Comparison of ENCODE assay signal across 8 cellular contexts in the genomic region with DNA sequence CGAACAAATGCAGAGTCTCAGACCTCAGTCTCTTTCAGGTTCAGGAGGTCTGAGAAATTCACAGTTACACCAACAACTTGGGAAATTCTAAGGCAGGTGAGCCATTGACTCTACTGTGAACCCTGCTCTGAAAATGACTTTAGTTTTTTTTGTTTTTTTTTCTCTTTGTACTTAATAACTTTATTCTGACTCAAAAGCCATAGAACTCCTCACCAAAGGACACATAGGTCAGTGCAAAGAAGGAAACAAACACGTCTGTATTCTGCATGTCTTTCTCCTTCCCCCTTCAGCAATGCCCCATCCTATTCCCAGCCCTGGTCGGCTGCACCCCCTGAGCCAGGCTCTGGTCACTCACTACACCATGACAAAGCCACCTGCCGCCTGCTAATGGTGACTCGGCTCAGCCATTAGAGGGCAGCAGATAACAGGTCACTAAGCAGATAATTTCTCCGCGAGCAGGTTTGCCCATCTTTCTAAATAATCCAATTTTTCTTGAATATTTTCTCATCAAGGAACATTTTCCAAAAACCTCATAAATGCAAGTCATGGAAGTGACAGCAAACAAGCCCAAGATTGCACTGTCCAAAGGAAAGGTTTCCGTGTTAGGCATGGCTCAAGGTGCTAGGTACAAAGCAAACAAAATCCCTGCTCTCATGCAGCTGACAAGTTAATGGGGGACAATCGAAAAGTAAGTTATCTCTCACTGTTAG. TPM values are rescaled to one million over a fixed set of nuclear protein-coding genes. Genes with fewer than 3 reads are reported as not detected.
A peak's percentile ranks its signal among the peaks of the same experiment; 100 is the strongest.
DNase-seq lines count a peak whose midpoint lies in the region; ATAC-seq and TF ChIP-seq lines count a peak whose summit lies in the region.

No MANE protein-coding gene starts in this region.

- no peaks in the 10 kb centered on the region for H3K9me3 ChIP-seq in parathyroid adenoma (ENCODE audit: control insufficient read depth, low read length)

- no TSS peak for BruUV-seq in Calu3 (replicated peaks; lab: Mats Ljungman, UMichigan)

- H3K9me3 Mint-ChIP-seq in Calu3 (ENCODE audit: low read depth, unreplicated experiment) = no peaks in the 10 kb centered on the region
- H3K9me3 Mint-ChIP-seq in activated CD8-positive, alpha-beta T cell treated with anti-CD3 and anti-CD28 coated beads for 36 hours = no peaks in the 10 kb centered on the region
- H3K9me3 Mint-ChIP-seq in glutamatergic neuron (ENCODE audit: unreplicated experiment) = no peaks in the 10 kb centered on the region

- H3K36me3 Mint-ChIP-seq in Calu3 (ENCODE audit: insufficient read depth, unreplicated experiment) (peaks cover 35% of the 10 kb centered on the region), glutamatergic neuron (ENCODE audit: unreplicated experiment) (no peaks in the 10 kb centered on the region)
- no peaks in the 10 kb centered on the region for H3K36me3 Mint-ChIP-seq in activated CD8-positive, alpha-beta T cell treated with anti-CD3 and anti-CD28 coated beads for 36 hours (ENCODE audit: low read depth)

- H3K4me3 ChIP-seq in parathyroid adenoma (ENCODE audit: low read depth, low read length) = no peak overlapping the region

- peak overlapping the region; percentile 43 for H3K4me2 ChIP-seq in parathyroid adenoma (ENCODE audit: low read length)

- H3K36me3 ChIP-seq in parathyroid adenoma (ENCODE audit: control insufficient read depth, insufficient read depth, low read length) = no peaks in the 10 kb centered on the region

- H3K27ac ChIP-seq in parathyroid adenoma = no peak overlapping the region

- POLR2A ChIA-PET in activated CD8-positive, alpha-beta T cell treated with anti-CD3 and anti-CD28 coated beads for 36 hours (lab: Charles Lee) = no interaction called here

- H3K4me1 ChIP-seq in parathyroid adenoma = no peaks in the 10 kb centered on the region

- peak overlapping the region; percentile 0 for H2AFZ ChIP-seq in parathyroid adenoma

- CTCF ChIA-PET in Calu3 (lab: Charles Lee) = interaction anchor here (0.7 to 1.9 kb wide), 5 partner anchors 147 to 296 kb away, joined by 3 to 6 read pairs (median 4); partner anchors contain the start of gene COMMD2
- CTCF ChIA-PET in activated CD8-positive, alpha-beta T cell treated with anti-CD3 and anti-CD28 coated beads for 36 hours (lab: Charles Lee) = interaction anchor here (0.6 to 4.1 kb wide), 8 partner anchors 9 to 297 kb away, joined by 3 to 18 read pairs (median 4); no protein-coding TSS in a partner anchor

- H3K9ac ChIP-seq in parathyroid adenoma = no peak overlapping the region

- H3K27me3 ChIP-seq in parathyroid adenoma (ENCODE audit: control insufficient read depth, insufficient read depth, low read length) = no peaks in the 10 kb centered on the region

- no peaks in the 10 kb centered on the region for H3K27me3 Mint-ChIP-seq in Calu3 (ENCODE audit: unreplicated experiment)
- peaks cover 20% of the 10 kb centered on the region for H3K27me3 Mint-ChIP-seq in activated CD8-positive, alpha-beta T cell treated with anti-CD3 and anti-CD28 coated beads for 36 hours
- H3K27me3 Mint-ChIP-seq in glutamatergic neuron (ENCODE audit: unreplicated experiment) = no peaks in the 10 kb centered on the region

- peak; percentile 90 for ATAC-seq in GM18909 (IDR thresholded peaks at IDR 0.05; ENCODE audit: poor library complexity, unreplicated experiment)
- peak; percentile 85 for ATAC-seq in HG03095 (IDR thresholded peaks at IDR 0.05; ENCODE audit: unreplicated experiment)
- ATAC-seq in activated CD8-positive, alpha-beta T cell treated with anti-CD3 and anti-CD28 coated beads for 36 hours = peak; percentile 60

- H3K4me3 Mint-ChIP-seq in Calu3 (ENCODE audit: low read depth, unreplicated experiment) (no peak overlapping the region), glutamatergic neuron (ENCODE audit: unreplicated experiment) (peak overlapping the region; percentile 3)
- no peak overlapping the region for H3K4me3 Mint-ChIP-seq in activated CD8-positive, alpha-beta T cell treated with anti-CD3 and anti-CD28 coated beads for 36 hours

- intact Hi-C loops in Calu3 (cut with micrococcal nuclease; ENCODE audit: unreplicated experiment) = loop anchor here (1.0 to 5.0 kb wide), 5 partner anchors 205 to 296 kb away; partner anchors contain the start of gene COMMD2
- intact Hi-C loops in activated CD8-positive, alpha-beta T cell treated with anti-CD3 and anti-CD28 coated beads for 36 hours (cut with micrococcal nuclease) = loop anchor here (10.0 kb wide), 1 partner anchor 203 kb away; no protein-coding TSS in a partner anchor

- H3K79me2 ChIP-seq in parathyroid adenoma = no peaks in the 10 kb centered on the region

- H3K4me1 Mint-ChIP-seq in Calu3 (ENCODE audit: low read depth, unreplicated experiment) = peaks cover 28% of the 10 kb centered on the region
- peaks cover 8% of the 10 kb centered on the region for H3K4me1 Mint-ChIP-seq in activated CD8-positive, alpha-beta T cell treated with anti-CD3 and anti-CD28 coated beads for 36 hours (ENCODE audit: low read depth)
- H3K4me1 Mint-ChIP-seq in glutamatergic neuron (ENCODE audit: low read depth, unreplicated experiment) = peaks cover 4% of the 10 kb centered on the region

- TF ChIP-seq CTCF in Calu3 (IDR thresholded peaks at IDR 0.05; ENCODE audit: unreplicated experiment) (peak; percentile 87), glutamatergic neuron (IDR thresholded peaks at IDR 0.05; ENCODE audit: partially characterized antibody, unreplicated experiment) (peak; percentile 65), parathyroid adenoma (IDR thresholded peaks at IDR 0.05) (peak; percentile 86)
- TF ChIP-seq CTCF in activated CD8-positive, alpha-beta T cell treated with anti-CD3 and anti-CD28 coated beads for 36 hours (IDR thresholded peaks at IDR 0.05) = peak; percentile 45

- DNase-seq in Calu3 (peak; percentile 82), NCI-H2227 (lab: John Stamatoyannopoulos, UW; ENCODE audit: unreplicated experiment) (peak; percentile 59), glutamatergic neuron (peak; percentile 76)
- DNase-seq in activated CD8-positive, alpha-beta T cell treated with anti-CD3 and anti-CD28 coated beads for 36 hours = peak; percentile 53
- DNase-seq in activated CD4-positive, CD25-positive, alpha-beta regulatory T cell (lab: John Stamatoyannopoulos, UW) = no peak

- peak overlapping the region; percentile 21 for H3K27ac Mint-ChIP-seq in Calu3 (ENCODE audit: unreplicated experiment)
- H3K27ac Mint-ChIP-seq in activated CD8-positive, alpha-beta T cell treated with anti-CD3 and anti-CD28 coated beads for 36 hours = no peak overlapping the region
- no peak overlapping the region for H3K27ac Mint-ChIP-seq in glutamatergic neuron (ENCODE audit: unreplicated experiment)

RNA-seq across cellular contexts. Expression of gene TM4SF4, which starts 37.7 kb away (rescaled TPM):
- total RNA-seq in Calu3 (2022) (257 and 881 TPM in 2 replicates), glutamatergic neuron (ENCODE audit: unreplicated experiment) (not detected)
- not detected for total RNA-seq in activated CD8-positive, alpha-beta T cell treated with anti-CD3 and anti-CD28 coated beads for 36 hours

Comparison
In these comparisons a context has a peak if more than half of its experiments do, and no peak if none do; other contexts are left out.
1. DNase-seq: peak in Calu3 (single experiment), NCI-H2227 (single experiment), activated CD8-positive, alpha-beta T cell treated with anti-CD3 and anti-CD28 coated beads for 36 hours (single experiment) and glutamatergic neuron (single experiment); none in activated CD4-positive, CD25-positive, alpha-beta regulatory T cell (0 of 4).
2. RNA of gene TM4SF4, which starts 37.7 kb away (total RNA-seq): 257 to 881 TPM in Calu3; not detected in activated CD8-positive, alpha-beta T cell treated with anti-CD3 and anti-CD28 coated beads for 36 hours and not detected in glutamatergic neuron (single experiment); every median in the first group is over 100 times any median in the second.
3. Peak in every context shown above with its lines, with median percentiles within 50 percentile points of each other: CTCF ChIP-seq and ATAC-seq.